In the genomic region with DNA sequence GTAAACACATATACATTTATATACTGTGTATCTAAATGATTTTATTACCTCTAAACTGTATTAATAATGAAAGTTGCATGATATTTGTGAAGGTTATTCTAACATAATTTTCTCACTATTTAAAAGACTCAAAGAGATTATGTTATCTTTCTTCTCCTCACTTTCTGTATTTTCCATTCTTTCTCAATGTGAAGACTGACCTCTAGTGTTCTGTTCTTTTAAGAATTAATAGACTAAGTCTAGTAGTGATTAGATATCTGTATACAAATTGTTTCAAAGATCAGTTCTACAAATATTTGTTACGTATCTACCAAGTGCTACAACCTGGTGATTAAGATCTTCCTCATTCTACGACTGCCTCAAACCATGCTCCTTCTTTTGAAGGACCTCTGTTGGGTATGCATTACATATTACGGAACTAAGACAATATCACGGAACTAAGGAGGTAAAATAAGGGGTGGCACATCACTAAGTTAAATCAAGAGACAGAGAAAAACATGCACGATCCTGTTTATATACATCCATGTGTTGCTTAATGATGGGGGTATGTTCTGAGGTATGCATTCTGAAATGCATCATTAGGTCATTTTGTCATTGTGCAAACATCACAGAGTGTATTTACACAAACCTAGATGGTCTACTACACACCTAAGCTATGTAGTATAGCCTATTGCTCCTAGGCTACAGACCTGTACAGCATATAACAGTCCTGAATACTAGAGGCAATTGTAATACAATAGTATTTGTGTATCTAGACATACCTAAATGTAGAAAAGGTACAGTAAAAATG, we compare ENCODE assay signal across 13 cellular contexts.
DNase-seq lines count a peak whose midpoint lies in the region; ATAC-seq, FAIRE-seq and TF ChIP-seq lines count a peak whose summit lies in the region.
"Had no signal": no experiment of that assay in that cellular context is flagged by ENCODE, and none has a peak within 500 bp of the region (broad histone marks: within the 10 kb centered on the region; RNA-seq: fewer than 3 reads in every experiment).

No MANE protein-coding gene starts in this region.

- no peaks in the 10 kb centered on the region for H3K4me1 ChIP-seq in GM23248 (ENCODE audit: insufficient read depth)
- no peaks in the 10 kb centered on the region for H3K4me1 ChIP-seq in HepG2 (ENCODE audit: insufficient read depth, low read length)
- no peaks in the 10 kb centered on the region for H3K4me1 ChIP-seq in heart left ventricle
- H3K4me1 ChIP-seq: gastroesophageal sphincter had no signal

- no peak for TF ChIP-seq EP300 in HepG2 (IDR thresholded peaks at IDR 0.05; ENCODE audit: low read depth in 2 of 2, low read length in 2 of 2)
- TF ChIP-seq EP300 in HepG2 (CRISPR knock-in tag; IDR thresholded peaks at IDR 0.05; ENCODE audit: borderline replicate concordance): no peak

- H3K36me3 ChIP-seq in GM23248 (ENCODE audit: low read depth) (no peaks in the 10 kb centered on the region), HepG2 (replicated peaks in 1 of 2; ENCODE audit: control insufficient read depth in 1 of 2, insufficient read depth in 2 of 2, low read length in 2 of 2) (no peaks in the 10 kb centered on the region), heart left ventricle (no peaks in the 10 kb centered on the region)
- H3K36me3 ChIP-seq: gastroesophageal sphincter had no signal

- POLR2A ChIA-PET in AG04450 (lab: Yijun Ruan, JAX): no interaction called here
- POLR2A ChIA-PET in HepG2 (lab: Yijun Ruan, JAX): no interaction called here
- POLR2A ChIA-PET in activated CD4-positive, alpha-beta memory T cell treated with anti-CD3 and anti-CD28 coated beads for 36 hours (lab: Charles Lee): no interaction called here

- no peaks in the 10 kb centered on the region for H3K9me2 ChIP-seq in GM23248 (ENCODE audit: insufficient read depth)

- H3K9ac ChIP-seq in GM23248 (no peak overlapping the region), HepG2 (ENCODE audit: insufficient read depth, low read depth, low read length) (no peak overlapping the region)

- peaks cover 10% of the 10 kb centered on the region for H3K27me3 ChIP-seq in AG04450 (ENCODE audit: control insufficient read depth, insufficient read depth, low read length)
- H3K27me3 ChIP-seq in GM23248 (replicated peaks; ENCODE audit: insufficient read depth): no peaks in the 10 kb centered on the region
- H3K27me3 ChIP-seq in HepG2 (ENCODE audit: control insufficient read depth in 1 of 2, insufficient read depth in 2 of 2, low read length in 2 of 2): no peaks in the 10 kb centered on the region
- H3K27me3 ChIP-seq in heart left ventricle: no peaks in the 10 kb centered on the region
- H3K27me3 ChIP-seq: gastroesophageal sphincter had no signal

- H3K4me1 Mint-ChIP-seq in mesothelial cell of epicardium: no peaks in the 10 kb centered on the region
- H3K4me1 Mint-ChIP-seq in activated CD4-positive, alpha-beta memory T cell treated with anti-CD3 and anti-CD28 coated beads for 36 hours (ENCODE audit: low read depth): no peaks in the 10 kb centered on the region

- H3F3A ChIP-seq in GM23248 (ENCODE audit: insufficient read depth): no peaks in the 10 kb centered on the region

- H3K27ac ChIP-seq in AG04450 (ENCODE audit: low read depth, low read length) (no peak overlapping the region), GM23248 (no peak overlapping the region), HepG2 (ENCODE audit: extremely low read length, insufficient read depth, low read length) (no peak overlapping the region), heart left ventricle (no peak overlapping the region)
- H3K27ac ChIP-seq: gastroesophageal sphincter, skin epidermis had no signal

- H3K9me3 Mint-ChIP-seq in mesothelial cell of epicardium: peaks cover 10% of the 10 kb centered on the region
- H3K9me3 Mint-ChIP-seq in activated naive CD4-positive, alpha-beta T cell treated with anti-CD3 and anti-CD28 coated beads, Interleukin-2, amount 50 U/mL, for 72 hours: no peaks in the 10 kb centered on the region
- no peaks in the 10 kb centered on the region for H3K9me3 Mint-ChIP-seq in activated CD4-positive, alpha-beta memory T cell treated with anti-CD3 and anti-CD28 coated beads for 36 hours

- H3K4me3 Mint-ChIP-seq in mesothelial cell of epicardium: no peak overlapping the region
- no peak overlapping the region for H3K4me3 Mint-ChIP-seq in activated CD4-positive, alpha-beta memory T cell treated with anti-CD3 and anti-CD28 coated beads for 36 hours

- FAIRE-seq in HepG2 (lab: Jason Lieb, UNC): no peak

- in situ Hi-C loops in GM23248 (cut with MboI) (no loop called here), astrocyte of the cerebellum (cut with HindIII; ENCODE audit: low sequenced_read_pairs) (no loop called here), HepG2 (cut with HindIII; ENCODE audit: extremely low pct_ligation_motif_present, low pct_unique_long_range_greater_than_20kb) (no loop called here)

- H3K79me2 ChIP-seq in GM23248 (ENCODE audit: insufficient read depth) (no peaks in the 10 kb centered on the region), HepG2 (ENCODE audit: insufficient read depth, low read length) (no peaks in the 10 kb centered on the region)

- intact Hi-C loops in HepG2 (cut with micrococcal nuclease; ENCODE audit: unreplicated experiment): no loop called here
- intact Hi-C loops in activated CD4-positive, alpha-beta memory T cell treated with anti-CD3 and anti-CD28 coated beads for 36 hours (cut with micrococcal nuclease): no loop called here
- intact Hi-C loops in heart left ventricle (cut with DNase I): no loop called here

- H3K27me3 Mint-ChIP-seq in mesothelial cell of epicardium (ENCODE audit: low read depth): peaks cover 18% of the 10 kb centered on the region
- no peaks in the 10 kb centered on the region for H3K27me3 Mint-ChIP-seq in activated CD4-positive, alpha-beta memory T cell treated with anti-CD3 and anti-CD28 coated beads for 36 hours

- BruUV-seq in HepG2 (replicated peaks; lab: Mats Ljungman, UMichigan): no TSS peak

- H2AFZ ChIP-seq in GM23248 (no peak overlapping the region), HepG2 (ENCODE audit: low read length) (no peak overlapping the region)

- H3K4me2 ChIP-seq in GM23248 (ENCODE audit: unreplicated experiment) (no peak overlapping the region), HepG2 (ENCODE audit: low read depth, low read length) (no peak overlapping the region)

- no peaks in the 10 kb centered on the region for H4K20me1 ChIP-seq in GM23248 (ENCODE audit: insufficient read depth)
- no peaks in the 10 kb centered on the region for H4K20me1 ChIP-seq in HepG2 (ENCODE audit: insufficient read depth, low read length)

- 44 to 50% methylated on average over 5 of the region's 5 CpGs for WGBS in GM23248 (ENCODE audit: low coverage in 1 of 2, low lambda C conversion rate in 2 of 2, missing lambda C conversion rate in 2 of 2), 2 experiments
- 16% methylated on average over 5 of the region's 5 CpGs for WGBS in HepG2 (ENCODE audit: low lambda C conversion rate)
- WGBS in heart left ventricle, 4 donors: 74 to 85% (median 82%) methylated on average over 5 of the region's 5 CpGs

- DNase-seq in AG04450 (ENCODE audit: low read depth, low spot score) (no peak), GM23248 (peak; percentile 23), astrocyte of the cerebellum (ENCODE audit: low read depth) (no peak), HepG2 (ENCODE audit: low spot score) (peak; percentile 13), mesothelial cell of epicardium (ENCODE audit: low spot score in 2 of 2, unreplicated experiment in 2 of 2) (no peak), heart left ventricle (no peak)
- DNase-seq in activated naive CD4-positive, alpha-beta T cell treated with anti-CD3 and anti-CD28 coated beads, Interleukin-2, amount 50 U/mL, for 72 hours (ENCODE audit: low spot score in 2 of 2): no peak
- no peak for DNase-seq in activated CD4-positive, alpha-beta memory T cell treated with anti-CD3 and anti-CD28 coated beads for 36 hours
- DNase-seq: mesendoderm, NCI-H524, T1000 had no signal

- H3K36me3 Mint-ChIP-seq in mesothelial cell of epicardium: no peaks in the 10 kb centered on the region
- H3K36me3 Mint-ChIP-seq in activated naive CD4-positive, alpha-beta T cell treated with anti-CD3 and anti-CD28 coated beads, Interleukin-2, amount 50 U/mL, for 72 hours: no peaks in the 10 kb centered on the region
- H3K36me3 Mint-ChIP-seq in activated CD4-positive, alpha-beta memory T cell treated with anti-CD3 and anti-CD28 coated beads for 36 hours: no peaks in the 10 kb centered on the region

- CTCF ChIA-PET in AG04450 (lab: Charles Lee): interaction anchor here (0.6 to 1.0 kb wide), 5 partner anchors 366 to 1430 kb away, joined by 3 to 4 read pairs (median 3); no protein-coding TSS in a partner anchor
- CTCF ChIA-PET in HepG2 (lab: Yijun Ruan, JAX; ENCODE audit: low intra/inter-chr PET ratio, low total read pairs): no interaction called here
- CTCF ChIA-PET in activated CD4-positive, alpha-beta memory T cell treated with anti-CD3 and anti-CD28 coated beads for 36 hours (lab: Charles Lee): interaction anchor here (0.6 kb wide), 1 partner anchor 582 kb away, joined by 3 read pairs; no protein-coding TSS in a partner anchor

- no peak overlapping the region for H3K27ac Mint-ChIP-seq in mesothelial cell of epicardium
- H3K27ac Mint-ChIP-seq in activated naive CD4-positive, alpha-beta T cell treated with anti-CD3 and anti-CD28 coated beads, Interleukin-2, amount 50 U/mL, for 72 hours: no peak overlapping the region
- no peak overlapping the region for H3K27ac Mint-ChIP-seq in activated CD4-positive, alpha-beta memory T cell treated with anti-CD3 and anti-CD28 coated beads for 36 hours

- no peaks in the 10 kb centered on the region; the same call in 1 of the 2 replicates for H3K9me3 ChIP-seq in AG04450 (ENCODE audit: control insufficient read depth, insufficient read depth, low read length)
- H3K9me3 ChIP-seq in GM23248 (ENCODE audit: low read depth): no peaks in the 10 kb centered on the region
- H3K9me3 ChIP-seq in HepG2 (ENCODE audit: low read length): no peaks in the 10 kb centered on the region
- no peaks in the 10 kb centered on the region for H3K9me3 ChIP-seq in heart left ventricle
- H3K9me3 ChIP-seq: gastroesophageal sphincter had no signal

- peak; percentile 67 for ATAC-seq in HepG2
- ATAC-seq in activated naive CD4-positive, alpha-beta T cell treated with anti-CD3 and anti-CD28 coated beads, Interleukin-2, amount 50 U/mL, for 72 hours: no peak
- ATAC-seq in heart left ventricle: no peak
- ATAC-seq: gastroesophageal sphincter had no signal

- TF ChIP-seq CTCF in AG04450 (IDR thresholded peaks at IDR 0.05; ENCODE audit: low read depth, low read length) (peak; percentile 35), astrocyte of the cerebellum (IDR thresholded peaks at IDR 0.05; ENCODE audit: low read depth, low read length, missing control alignments) (peak; percentile 3), HepG2 (CRISPR knock-in tag; IDR thresholded peaks at IDR 0.05) (peak; percentile 27), mesothelial cell of epicardium (IDR thresholded peaks at IDR 0.05; ENCODE audit: unreplicated experiment) (no peak), heart left ventricle (IDR thresholded peaks at IDR 0.05) (peak in 3 of 12 donors; percentile 22 to 28 (median 24))

- no peak overlapping the region for H3K4me3 ChIP-seq in AG04450 (ENCODE audit: low read depth, low read length)
- no peak overlapping the region for H3K4me3 ChIP-seq in GM23248
- no peak overlapping the region for H3K4me3 ChIP-seq in astrocyte of the cerebellum (ENCODE audit: low read depth, low read length)
- no peak overlapping the region for H3K4me3 ChIP-seq in HepG2 (replicated peaks in 1 of 3; ENCODE audit: insufficient read depth in 1 of 3, low read depth in 2 of 3, low read length in 3 of 3)
- H3K4me3 ChIP-seq in heart left ventricle: no peak overlapping the region
- H3K4me3 ChIP-seq: gastroesophageal sphincter, skin epidermis had no signal

- TF ChIP-seq POLR2A in HepG2 (IDR thresholded peaks at IDR 0.05; ENCODE audit: insufficient read depth in 1 of 2, low read depth in 2 of 2, low read length in 2 of 2): no peak
- no peak for TF ChIP-seq POLR2A in heart left ventricle (IDR thresholded peaks at IDR 0.05)

- no peak for TF ChIP-seq RAD21 in HepG2 (CRISPR knock-in tag; IDR thresholded peaks at IDR 0.05)

Comparison
In these comparisons a context has a peak if more than half of its experiments do, and no peak if none do; other contexts are left out.
1. DNase-seq: peak in GM23248 (single experiment) and HepG2 (single experiment); none in AG04450 (single experiment), astrocyte of the cerebellum (single experiment), mesothelial cell of epicardium (0 of 2), activated naive CD4-positive, alpha-beta T cell treated with anti-CD3 and anti-CD28 coated beads, Interleukin-2, amount 50 U/mL, for 72 hours (0 of 2), activated CD4-positive, alpha-beta memory T cell treated with anti-CD3 and anti-CD28 coated beads for 36 hours (single experiment) and heart left ventricle (0 of 5).